Comparison of ENCODE assay signal across 18 cellular contexts in the genomic region with DNA sequence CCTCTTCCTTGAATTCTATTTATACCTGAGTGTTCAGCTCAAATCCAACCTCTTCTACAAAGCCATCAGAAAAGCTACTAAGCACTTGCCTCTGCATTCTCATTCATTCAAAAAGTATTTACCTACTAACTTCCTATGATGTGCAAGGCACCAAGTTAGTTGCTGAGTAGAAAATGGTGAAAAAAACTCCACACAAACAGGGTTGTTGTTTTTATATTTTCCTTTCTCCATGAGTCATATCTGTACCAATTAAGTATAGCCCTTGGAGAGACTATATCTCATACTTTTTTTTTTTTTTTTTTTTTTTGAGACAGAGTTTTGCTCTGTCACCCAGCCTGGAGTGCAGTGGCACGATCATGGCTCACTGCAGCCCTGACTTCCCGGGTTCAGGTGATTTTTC.
"Had no signal": no experiment of that assay in that cellular context is flagged by ENCODE, and none has a peak within 500 bp of the region (broad histone marks: within the 10 kb centered on the region; RNA-seq: fewer than 3 reads in every experiment).

No MANE protein-coding gene starts in this region.

- H3K27me3 Mint-ChIP-seq: activated naive CD8-positive, alpha-beta T cell had no signal

- H3K4me3 Mint-ChIP-seq: activated B cell treated with CpG ODN at 0.5 μM for 24 hours; activated naive CD8-positive, alpha-beta T cell; immature natural killer cell; natural killer cell treated with Interleukin-12 subunit alpha and Interleukin-12 subunit beta and Interleukin-15 and Interleukin-18, amount 100 ng/mL, for 72 hours; T-helper 17 cell had no signal

- H3K27ac ChIP-seq: coronary artery, psoas muscle, right lobe of liver, spleen, thoracic aorta had no signal

- H3K27ac Mint-ChIP-seq: activated B cell treated with CpG ODN at 0.5 μM for 24 hours; activated naive CD8-positive, alpha-beta T cell; immature natural killer cell; natural killer cell treated with Interleukin-12 subunit alpha and Interleukin-12 subunit beta and Interleukin-15 and Interleukin-18, amount 100 ng/mL, for 72 hours; T-helper 17 cell had no signal

- ATAC-seq: natural killer cell treated with Interleukin-12 subunit alpha and Interleukin-12 subunit beta and Interleukin-15 and Interleukin-18, amount 100 ng/mL, for 72 hours; psoas muscle; right lobe of liver; T-helper 17 cell had no signal

- H3K36me3 Mint-ChIP-seq: natural killer cell treated with Interleukin-12 subunit alpha and Interleukin-12 subunit beta and Interleukin-15 and Interleukin-18, amount 100 ng/mL, for 72 hours had no signal

- H3K4me1 Mint-ChIP-seq: activated B cell treated with CpG ODN at 0.5 μM for 24 hours, T-helper 17 cell had no signal

- DNase-seq: activated B cell treated with CpG ODN at 0.5 μM for 24 hours; activated CD4-positive, alpha-beta T cell treated with anti-CD3 and anti-CD28 coated beads for 48 hours; activated gamma-delta T cell treated with Interleukin-2 at 50 U/mL for 16 hours; amniotic stem cell; central memory CD4-positive, alpha-beta T cell; effector CD4-positive, alpha-beta T cell; foreskin melanocyte; head of caudate nucleus; immature natural killer cell; occipital lobe; psoas muscle; right lobe of liver; spleen; T-helper 17 cell had no signal
